In the genomic region with DNA sequence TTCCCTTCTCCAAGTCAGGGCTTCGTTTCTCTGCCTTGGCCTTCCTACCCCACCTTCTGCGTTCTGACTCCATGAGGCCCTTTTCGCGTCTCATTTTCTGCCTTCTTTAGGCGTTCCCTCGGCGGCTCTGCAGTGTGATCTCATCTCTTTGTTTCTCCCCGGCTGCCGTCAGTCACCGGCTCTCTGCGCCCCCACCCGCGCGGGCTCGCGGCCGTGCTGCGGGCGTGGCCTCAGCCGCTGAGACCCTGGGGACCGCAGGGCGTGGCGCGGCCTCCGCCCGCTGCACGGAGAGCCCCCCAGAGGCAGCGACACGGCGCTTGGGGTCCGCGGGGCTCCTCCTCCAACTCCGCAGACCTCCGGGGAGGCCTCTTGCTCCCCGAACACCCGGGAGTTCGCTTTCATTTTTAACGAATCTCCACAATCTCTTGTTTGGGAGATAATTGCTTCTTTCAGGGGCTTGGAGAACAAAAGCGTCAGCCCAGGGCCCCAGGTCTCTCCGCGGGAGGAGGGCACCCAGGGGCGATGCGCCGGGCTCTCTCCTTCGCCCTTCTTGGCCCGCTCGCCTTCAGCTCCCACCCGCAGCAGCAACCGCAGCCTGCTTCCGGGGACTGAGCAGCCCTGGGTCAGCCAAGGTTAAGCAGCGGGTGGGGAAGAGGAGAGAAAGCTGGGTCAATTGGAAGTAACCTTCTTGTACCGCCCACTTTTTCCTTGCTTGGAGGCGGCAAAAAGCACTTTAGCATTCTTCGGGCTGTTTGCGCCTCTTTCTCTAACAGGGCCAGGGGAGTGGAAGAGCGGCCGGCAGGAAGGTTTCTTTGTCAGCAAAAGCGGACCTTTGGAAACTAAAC, we compare ENCODE assay signal across 8 cellular contexts.
DNase-seq lines count a peak whose midpoint lies in the region; ATAC-seq lines count a peak whose summit lies in the region.

No MANE protein-coding gene starts in this region.

- ATAC-seq in GM18861 (IDR thresholded peaks at IDR 0.05; ENCODE audit: unreplicated experiment), result peak; percentile 61
- ATAC-seq in HG03066 (IDR thresholded peaks at IDR 0.05; ENCODE audit: low read depth, unreplicated experiment), result peak; percentile 81

- no peaks in the 10 kb centered on the region for H3K27me3 ChIP-seq in layer of hippocampus (ENCODE audit: control insufficient read depth, insufficient read depth, low read length)

- H3K27ac ChIP-seq in cingulate gyrus (ENCODE audit: low read depth, low read length), result peak overlapping the region; percentile 81
- peak overlapping the region; percentile 42 for H3K27ac ChIP-seq in layer of hippocampus (ENCODE audit: low read depth, low read length)

- DNase-seq in 8988T, result peak; percentile 39
- DNase-seq in NCI-H2171 (lab: John Stamatoyannopoulos, UW), result peak; percentile 96
- peak; percentile 62 to 69 for DNase-seq in activated CD4-positive, alpha-beta T cell treated with anti-CD3 and anti-CD28 coated beads for 4 hours
- peak; percentile 29 to 57 (median 48) for DNase-seq in stimulated activated CD4-positive, alpha-beta T cell treated with anti-CD3 and anti-CD28 coated beads, Interleukin-1b, Interleukin-23, amount 100 ng/mL, for 24 hours (ENCODE audit: low read depth in 4 of 4, low spot score in 1 of 4)

Comparison
In these comparisons a context has a peak if more than half of its experiments do, and no peak if none do; other contexts are left out.
1. Peak in every context shown above with its lines: DNase-seq, ATAC-seq and H3K27ac ChIP-seq.
2. DNase-seq: peak in every context shown above with its lines; median percentile 96 in NCI-H2171; 66 in activated CD4-positive, alpha-beta T cell treated with anti-CD3 and anti-CD28 coated beads for 4 hours; 48 in stimulated activated CD4-positive, alpha-beta T cell treated with anti-CD3 and anti-CD28 coated beads, Interleukin-1b, Interleukin-23, amount 100 ng/mL, for 24 hours; 39 in 8988T.